ENCODE assay signal across 12 cellular contexts in genomic region chr2:108833219-108833618, GRCh38. TPM values are rescaled to one million over a fixed set of nuclear protein-coding genes. Genes with fewer than 3 reads are reported as not detected.
DNase-seq lines count a peak whose midpoint lies in the region; ATAC-seq and TF ChIP-seq lines count a peak whose summit lies in the region.
"Had no signal": no experiment of that assay in that cellular context is flagged by ENCODE, and none has a peak within 500 bp of the region (broad histone marks: within the 10 kb centered on the region; RNA-seq: fewer than 3 reads in every experiment).

No MANE protein-coding gene starts in this region.

- H3K36me3 Mint-ChIP-seq in activated T-helper 17 cell treated with anti-CD3 and anti-CD28 coated beads, Interleukin-2, amount 50 U/mL, for 72 hours (ENCODE audit: low read depth), result no peaks in the 10 kb centered on the region

- TF ChIP-seq CTCF in left lung (IDR thresholded peaks at IDR 0.05), result no peak

- H3K4me3 ChIP-seq in left lung, result no peak overlapping the region
- H3K4me3 ChIP-seq: A549, upper lobe of left lung had no signal

- H3K4me1 Mint-ChIP-seq in activated T-helper 17 cell treated with anti-CD3 and anti-CD28 coated beads, Interleukin-2, amount 50 U/mL, for 72 hours, result peaks cover 14% of the 10 kb centered on the region

- peaks cover 0 to 16% of the 10 kb centered on the region in 2 donors for H3K9me3 ChIP-seq in left lung
- H3K9me3 ChIP-seq: upper lobe of left lung had no signal

- intact Hi-C loops in left lung (cut with DNase I), result no loop called here

- ATAC-seq in activated T-helper 17 cell treated with anti-CD3 and anti-CD28 coated beads, Interleukin-2, amount 50 U/mL, for 72 hours (replicated peaks), result peak; percentile 61
- ATAC-seq in left lung, result peak; percentile 23
- ATAC-seq: A549, esophagus mucosa had no signal

- DNase-seq in NCI-H2196 (lab: John Stamatoyannopoulos, UW; ENCODE audit: unreplicated experiment) (peak; percentile 7), NCI-H2196 treated with DMSO at 0.1 percent for 48 hours (lab: John Stamatoyannopoulos, UW; ENCODE audit: unreplicated experiment) (no peak), HT-29 (ENCODE audit: low spot score) (peak; percentile 62), left lung (no peak), GDM1 (lab: John Stamatoyannopoulos, UW) (no peak), EL (no peak)
- no peak for DNase-seq in stimulated activated CD4-positive, alpha-beta T cell treated with anti-CD3 and anti-CD28 coated beads, Interleukin-4, amount 100 ng/mL, for 24 hours
- DNase-seq: stimulated activated CD4-positive, alpha-beta T cell treated with anti-CD3 and anti-CD28 coated beads, Interleukin-1b, Interleukin-23, amount 100 ng/mL, for 48 hours; upper lobe of left lung had no signal

- H3K4me3 Mint-ChIP-seq in activated T-helper 17 cell treated with anti-CD3 and anti-CD28 coated beads, Interleukin-2, amount 50 U/mL, for 72 hours, result no peak overlapping the region

- H3K4me1 ChIP-seq in left lung, result peaks cover 0 to 3% of the 10 kb centered on the region in 2 donors
- H3K4me1 ChIP-seq: A549 had no signal

- H3K27ac Mint-ChIP-seq in activated T-helper 17 cell treated with anti-CD3 and anti-CD28 coated beads, Interleukin-2, amount 50 U/mL, for 72 hours, result peak overlapping the region; percentile 73

- H3K27me3 ChIP-seq in left lung, result no peaks in the 10 kb centered on the region
- H3K27me3 ChIP-seq: upper lobe of left lung had no signal

- no peaks in the 10 kb centered on the region for H3K9me3 Mint-ChIP-seq in activated T-helper 17 cell treated with anti-CD3 and anti-CD28 coated beads, Interleukin-2, amount 50 U/mL, for 72 hours

- no peaks in the 10 kb centered on the region for H3K27me3 Mint-ChIP-seq in activated T-helper 17 cell treated with anti-CD3 and anti-CD28 coated beads, Interleukin-2, amount 50 U/mL, for 72 hours

- H3K36me3 ChIP-seq in left lung, result no peaks in the 10 kb centered on the region
- H3K36me3 ChIP-seq: upper lobe of left lung had no signal

- H3K27ac ChIP-seq in left lung, result no peak overlapping the region
- H3K27ac ChIP-seq: A549, upper lobe of left lung had no signal

RNA-seq across cellular contexts. Expression of gene CCDC138, which starts 46.6 kb away (rescaled TPM):
- 4.7 and 5.6 TPM in 2 replicates for total RNA-seq in HT-29 (2014; rRNA removed; shearing (Covaris generic))
- total RNA-seq in activated T-helper 17 cell treated with anti-CD3 and anti-CD28 coated beads, Interleukin-2, amount 50 U/mL, for 72 hours, result 10 to 100 TPM; 11.0 to 18.1 TPM
- 1 to 10 TPM; 3.8 to 4.5 TPM for total RNA-seq in left lung

Comparison
In these comparisons a context has a peak if more than half of its experiments do, and no peak if none do; other contexts are left out.
1. DNase-seq: peak in NCI-H2196 (single experiment) and HT-29 (single experiment); none in NCI-H2196 treated with DMSO at 0.1 percent for 48 hours (single experiment), left lung (0 of 2), GDM1 (single experiment), stimulated activated CD4-positive, alpha-beta T cell treated with anti-CD3 and anti-CD28 coated beads, Interleukin-4, amount 100 ng/mL, for 24 hours (single experiment) and EL (single experiment).